In the genomic region with DNA sequence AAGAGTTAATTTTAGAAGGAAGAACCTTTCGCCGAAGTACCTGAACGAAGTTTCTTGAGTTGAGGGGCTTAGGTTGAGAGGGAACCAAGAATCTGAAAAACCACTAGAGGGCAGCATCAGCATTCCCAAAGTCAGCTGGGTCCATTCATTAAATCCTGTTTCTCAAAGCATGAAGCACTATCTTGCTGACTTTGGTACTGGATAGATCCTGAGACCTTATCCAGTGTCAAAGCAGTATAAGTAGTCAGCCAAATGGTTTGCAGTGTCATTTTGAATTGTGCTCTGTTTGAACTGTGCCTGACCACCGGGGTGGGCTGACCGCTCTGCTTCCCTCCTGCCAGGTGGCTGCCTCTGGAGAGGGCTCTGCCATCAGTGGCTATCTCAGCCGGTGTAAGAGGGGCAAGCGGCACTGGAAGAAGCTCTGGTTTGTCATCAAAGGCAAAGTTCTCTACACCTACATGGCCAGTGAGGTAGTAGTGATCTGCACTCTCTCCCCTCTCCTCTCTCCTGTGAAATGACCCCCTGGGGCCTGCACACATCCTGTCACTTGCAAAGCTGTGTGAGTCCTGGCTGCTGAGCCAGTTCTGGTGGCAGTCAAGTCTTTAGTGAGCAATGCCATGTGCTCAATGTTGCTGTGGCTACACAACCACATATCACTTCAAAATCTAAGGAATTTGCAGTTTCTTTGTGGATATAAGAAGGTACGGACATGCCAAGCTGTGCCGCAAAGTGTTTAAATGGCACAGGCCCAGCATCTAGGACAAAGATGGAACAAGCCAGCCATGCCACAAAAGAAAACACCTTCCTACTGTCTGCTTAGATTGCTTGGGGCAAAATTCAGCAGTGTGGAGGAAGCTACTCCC, we compare ENCODE assay signal across 1 cellular context.
A peak's percentile ranks its signal among the peaks of the same experiment; 100 is the strongest.
TF ChIP-seq lines count a peak whose summit lies in the region.

No MANE protein-coding gene starts in this region.

TF ChIP-seq in HepG2, 621 proteins besides CTCF, POLR2A, EP300 and RAD21 (continued from another document):
- TF ChIP-seq, protein P1, sequence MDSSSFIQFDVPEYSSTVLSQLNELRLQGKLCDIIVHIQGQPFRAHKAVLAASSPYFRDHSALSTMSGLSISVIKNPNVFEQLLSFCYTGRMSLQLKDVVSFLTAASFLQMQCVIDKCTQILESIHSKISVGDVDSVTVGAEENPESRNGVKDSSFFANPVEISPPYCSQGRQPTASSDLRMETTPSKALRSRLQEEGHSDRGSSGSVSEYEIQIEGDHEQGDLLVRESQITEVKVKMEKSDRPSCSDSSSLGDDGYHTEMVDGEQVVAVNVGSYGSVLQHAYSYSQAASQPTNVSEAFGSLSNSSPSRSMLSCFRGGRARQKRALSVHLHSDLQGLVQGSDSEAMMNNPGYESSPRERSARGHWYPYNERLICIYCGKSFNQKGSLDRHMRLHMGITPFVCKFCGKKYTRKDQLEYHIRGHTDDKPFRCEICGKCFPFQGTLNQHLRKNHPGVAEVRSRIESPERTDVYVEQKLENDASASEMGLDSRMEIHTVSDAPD (CRISPR knock-in tag; IDR thresholded peaks at IDR 0.05): no peak
- TF ChIP-seq THAP11 (CRISPR knock-in tag; IDR thresholded peaks at IDR 0.05) (no peak), SMC3 (IDR thresholded peaks at IDR 0.05; ENCODE audit: low read length) (peak; percentile 64; the same call in 1 of the 2 replicates), NCOA1 (CRISPR knock-in tag; IDR thresholded peaks at IDR 0.05) (no peak), SOX13 (IDR thresholded peaks at IDR 0.05) (no peak), SOX13 (CRISPR knock-in tag; conservative IDR thresholded peaks at IDR 0.05 in 1 of 2, IDR thresholded peaks at IDR 0.05 in 1 of 2) (0 out of 4 replicates have a peak, but pooled peaks of 1 of the 2 experiments have one; percentile 5), STAG1 (CRISPR knock-in tag; IDR thresholded peaks at IDR 0.05) (peak; percentile 84), ZSCAN20 (CRISPR knock-in tag; IDR thresholded peaks at IDR 0.05; ENCODE audit: borderline replicate concordance) (no peak), EEA1 (CRISPR knock-in tag; IDR thresholded peaks at IDR 0.05; ENCODE audit: borderline replicate concordance) (no peak), RFX3 (CRISPR knock-in tag; IDR thresholded peaks at IDR 0.05) (no peak), ZNF446 (CRISPR knock-in tag; IDR thresholded peaks at IDR 0.05) (no peak), MXD4 (CRISPR knock-in tag; IDR thresholded peaks at IDR 0.05) (no peak), ZNF430 (CRISPR knock-in tag; IDR thresholded peaks at IDR 0.05) (0 out of 2 replicates have a peak, but pooled peaks have one; percentile 32)
- TF ChIP-seq, protein P2, sequence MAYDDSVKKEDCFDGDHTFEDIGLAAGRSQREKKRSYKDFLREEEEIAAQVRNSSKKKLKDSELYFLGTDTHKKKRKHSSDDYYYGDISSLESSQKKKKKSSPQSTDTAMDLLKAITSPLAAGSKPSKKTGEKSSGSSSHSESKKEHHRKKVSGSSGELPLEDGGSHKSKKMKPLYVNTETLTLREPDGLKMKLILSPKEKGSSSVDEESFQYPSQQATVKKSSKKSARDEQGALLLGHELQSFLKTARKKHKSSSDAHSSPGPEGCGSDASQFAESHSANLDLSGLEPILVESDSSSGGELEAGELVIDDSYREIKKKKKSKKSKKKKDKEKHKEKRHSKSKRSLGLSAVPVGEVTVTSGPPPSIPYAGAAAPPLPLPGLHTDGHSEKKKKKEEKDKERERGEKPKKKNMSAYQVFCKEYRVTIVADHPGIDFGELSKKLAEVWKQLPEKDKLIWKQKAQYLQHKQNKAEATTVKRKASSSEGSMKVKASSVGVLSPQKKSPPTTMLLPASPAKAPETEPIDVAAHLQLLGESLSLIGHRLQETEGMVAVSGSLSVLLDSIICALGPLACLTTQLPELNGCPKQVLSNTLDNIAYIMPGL (CRISPR knock-in tag; IDR thresholded peaks at IDR 0.05; ENCODE audit: borderline replicate concordance in 1 of 2, low read depth in 1 of 2): peak in 1 of 2 experiments; percentile 48; a peak in 1 of 4 replicates
